In genomic region chr1:55211909-55212308, GRCh38 we compare ENCODE assay signal across 8 cellular contexts. TPM values are rescaled to one million over a fixed set of nuclear protein-coding genes. Genes with fewer than 3 reads are reported as not detected.
A peak's percentile ranks its signal among the peaks of the same experiment; 100 is the strongest.
DNase-seq lines count a peak whose midpoint lies in the region; ATAC-seq and TF ChIP-seq lines count a peak whose summit lies in the region.

No MANE protein-coding gene starts in this region.

- TF ChIP-seq RAD21 in IMR-90 (IDR thresholded peaks at IDR 0.05; ENCODE audit: low read length) = no peak

- CTCF ChIA-PET in IMR-90 (lab: Yijun Ruan, JAX) = interaction anchor here (0.7 kb wide), 1 partner anchor 66 kb away, joined by 3 read pairs; no protein-coding TSS in a partner anchor
- CTCF ChIA-PET in RWPE1 (lab: Yijun Ruan, JAX) = no interaction called here

- in situ Hi-C loops in IMR-90 (cut with MboI; ENCODE audit: low sequenced_read_pairs) = no loop called here

- H3K23ac ChIP-seq in IMR-90 (ENCODE audit: low read depth, low read length) (no peak overlapping the region), trophoblast cell (ENCODE audit: low read length) (no peak overlapping the region)

- H2BK120ac ChIP-seq in IMR-90 (ENCODE audit: low read depth, low read length) (no peak overlapping the region), trophoblast cell (ENCODE audit: insufficient read depth, low read length, poor library complexity) (no peak overlapping the region)

- H3K14ac ChIP-seq in IMR-90 (replicated peaks; ENCODE audit: low read depth, low read length) = no peak overlapping the region
- no peak overlapping the region for H3K14ac ChIP-seq in trophoblast cell (ENCODE audit: low read length)

- H3K27me3 ChIP-seq in IMR-90 (ENCODE audit: control insufficient read depth, insufficient read depth, low read length) (no peaks in the 10 kb centered on the region), stomach (no peaks in the 10 kb centered on the region), trophoblast cell (ENCODE audit: insufficient read depth, low read length) (no peaks in the 10 kb centered on the region)

- H3K9ac ChIP-seq in IMR-90 (ENCODE audit: low read depth, low read length) (no peak overlapping the region), trophoblast cell (ENCODE audit: low read length) (no peak overlapping the region)

- H3K4ac ChIP-seq in IMR-90 (ENCODE audit: low read depth, low read length) (no peak overlapping the region), trophoblast cell (ENCODE audit: low read depth, low read length) (no peak overlapping the region)

- no peak overlapping the region for H4K91ac ChIP-seq in IMR-90 (ENCODE audit: insufficient read depth, low read depth, low read length)
- H4K91ac ChIP-seq in trophoblast cell (ENCODE audit: low read depth, low read length) = no peak overlapping the region

- H3K27ac ChIP-seq in IMR-90 (ENCODE audit: insufficient read depth, low read length) (peak overlapping the region; percentile 29; the same call in 1 of the 2 replicates), stomach (peak overlapping the region in 4 of 5 donors; percentile 31 to 98 (median 95)), RWPE1 (no peak overlapping the region), trophoblast cell (ENCODE audit: low read depth, low read length) (no peak overlapping the region)

- intact Hi-C loops in IMR-90 (cut with micrococcal nuclease) = no loop called here
- intact Hi-C loops in stomach (cut with DNase I; ENCODE audit: low total_unique reads) = no loop called here

- H3K79me2 ChIP-seq in trophoblast cell (ENCODE audit: control insufficient read depth, insufficient read depth, low read length, poor library complexity) = peaks cover 23% of the 10 kb centered on the region

- H4K12ac ChIP-seq in trophoblast cell (ENCODE audit: low read depth, low read length) = no peak overlapping the region

- H3K18ac ChIP-seq in IMR-90 (ENCODE audit: low read depth, low read length) (no peak overlapping the region), trophoblast cell (ENCODE audit: low read length) (no peak overlapping the region)

- no peaks in the 10 kb centered on the region for H3K9me3 Mint-ChIP-seq in activated T-cell treated with anti-CD3 and anti-CD28 coated beads, Interleukin-2, amount 50 U/mL, for 24 hours
- H3K9me3 Mint-ChIP-seq in brain = no peaks in the 10 kb centered on the region

- H3K36me3 ChIP-seq in IMR-90 (ENCODE audit: control insufficient read depth, insufficient read depth, low read length) = no peaks in the 10 kb centered on the region
- H3K36me3 ChIP-seq in stomach = no peaks in the 10 kb centered on the region
- H3K36me3 ChIP-seq in trophoblast cell (ENCODE audit: control insufficient read depth in 1 of 2, insufficient read depth in 2 of 2, low read length in 2 of 2) = peaks cover 0 to under 1% of the 10 kb centered on the region in 2 experiments

- H2AFZ ChIP-seq in IMR-90 (replicated peaks; ENCODE audit: low read length, poor library complexity) = no peak overlapping the region
- no peak overlapping the region for H2AFZ ChIP-seq in trophoblast cell (ENCODE audit: insufficient read depth, low read length, poor library complexity)

- peaks cover 73% of the 10 kb centered on the region for H3K4me1 Mint-ChIP-seq in activated T-cell treated with anti-CD3 and anti-CD28 coated beads, Interleukin-2, amount 50 U/mL, for 24 hours (ENCODE audit: low read depth)
- H3K4me1 Mint-ChIP-seq in brain = peaks cover 82% of the 10 kb centered on the region

- POLR2A ChIA-PET in IMR-90 (lab: Charles Lee; ENCODE audit: unreplicated experiment) = no interaction called here
- POLR2A ChIA-PET in RWPE1 (lab: Yijun Ruan, JAX; ENCODE audit: low non-redundant PET) = no interaction called here

- no peak for TF ChIP-seq EP300 in stomach (IDR thresholded peaks at IDR 0.05)

- H3K4me2 ChIP-seq in IMR-90 (ENCODE audit: low read depth, low read length) (peak overlapping the region; percentile 18; the same call in 1 of the 2 replicates), trophoblast cell (ENCODE audit: low read length) (no peak overlapping the region)

- WGBS in IMR-90 (ENCODE audit: extremely low coverage in 2 of 2, insufficient read length in 1 of 2), 2 experiments = 100% methylated on average over 1 of the region's 3 CpGs; no CpG with 5 or more reads in 1 of the 2 experiments
- WGBS in stomach, 5 donors = 27 to 46% (median 44%) methylated on average over 3 of the region's 3 CpGs
- no CpG with 5 or more reads among the region's 3 CpGs for WGBS in trophoblast cell (ENCODE audit: extremely low coverage, insufficient coverage, insufficient read length)

- dilution Hi-C loops in IMR-90 (cut with HindIII; ENCODE audit: low sequenced_read_pairs, unreplicated experiment) = no loop called here

- H2AK5ac ChIP-seq in IMR-90 (ENCODE audit: low read depth, low read length) (no peak overlapping the region), trophoblast cell (ENCODE audit: low read length) (no peak overlapping the region)

- H3K36me3 Mint-ChIP-seq in activated T-cell treated with anti-CD3 and anti-CD28 coated beads, Interleukin-2, amount 50 U/mL, for 24 hours (ENCODE audit: low read depth) = peaks cover 45% of the 10 kb centered on the region
- peaks cover 12% of the 10 kb centered on the region for H3K36me3 Mint-ChIP-seq in brain

- H3K56ac ChIP-seq in IMR-90 (ENCODE audit: extremely low read depth, insufficient read depth, low read length) = no peak overlapping the region

- H3K4me3 Mint-ChIP-seq in activated T-cell treated with anti-CD3 and anti-CD28 coated beads, Interleukin-2, amount 50 U/mL, for 24 hours = peak overlapping the region; percentile 90
- H3K4me3 Mint-ChIP-seq in brain = peak overlapping the region; percentile 86 to 96 (median 93)

- no TSS peak for BruUV-seq in IMR-90 (replicated peaks; lab: Mats Ljungman, UMichigan)

- TF ChIP-seq CTCF in IMR-90 (conservative IDR thresholded peaks at IDR 0.05; ENCODE audit: low read depth, low read length) (no peak), brain (conservative IDR thresholded peaks at IDR 0.05) (no peak), stomach (IDR thresholded peaks at IDR 0.05) (no peak), RWPE1 (conservative IDR thresholded peaks at IDR 0.05; ENCODE audit: low read depth) (no peak)

- H2BK20ac ChIP-seq in IMR-90 (ENCODE audit: low read depth, low read length) = no peak overlapping the region

- no peak overlapping the region for H2BK12ac ChIP-seq in trophoblast cell (ENCODE audit: low read length)

- peak overlapping the region; percentile 95 for H3K27ac Mint-ChIP-seq in activated T-cell treated with anti-CD3 and anti-CD28 coated beads, Interleukin-2, amount 50 U/mL, for 24 hours
- peak overlapping the region in 4 of 5 experiments; percentile 21 to 99 (median 68) for H3K27ac Mint-ChIP-seq in brain

- no peak for DNase-seq in activated T-cell treated with anti-CD3 and anti-CD28 coated beads, Interleukin-2, amount 50 U/mL, for 24 hours
- DNase-seq in activated T-cell treated with anti-CD3 and anti-CD28 coated beads, Interleukin-2, amount 50 U/mL, for 48 hours = no peak
- DNase-seq in IMR-90 (no peak), stomach (no peak), RWPE1 (ENCODE audit: low spot score) (no peak), trophoblast cell (no peak)

- peaks cover 11% of the 10 kb centered on the region for H3K9me1 ChIP-seq in IMR-90 (ENCODE audit: insufficient read depth, low read length)

- H4K8ac ChIP-seq in IMR-90 (ENCODE audit: low read depth in 2 of 2, low read length in 2 of 2) = no peak overlapping the region
- H4K8ac ChIP-seq in trophoblast cell (ENCODE audit: low read depth, low read length) = no peak overlapping the region

- TF ChIP-seq POLR2A in IMR-90 (IDR thresholded peaks at IDR 0.05; ENCODE audit: low read depth, low read length) (no peak), stomach (IDR thresholded peaks at IDR 0.05) (no peak)

- no peaks in the 10 kb centered on the region for H3K27me3 Mint-ChIP-seq in activated T-cell treated with anti-CD3 and anti-CD28 coated beads, Interleukin-2, amount 50 U/mL, for 24 hours
- H3K27me3 Mint-ChIP-seq in brain = peaks cover 15% of the 10 kb centered on the region

- H2BK15ac ChIP-seq in IMR-90 (ENCODE audit: low read depth, low read length) = no peak overlapping the region

- H3K79me1 ChIP-seq in IMR-90 (ENCODE audit: low read depth in 1 of 2, low read length in 2 of 2) (peaks cover 23 to 63% of the 10 kb centered on the region in 2 experiments), trophoblast cell (ENCODE audit: low read length) (peaks cover 21% of the 10 kb centered on the region)

- H2AK9ac ChIP-seq in IMR-90 (replicated peaks; ENCODE audit: low read depth, low read length, poor library complexity) = no peak overlapping the region

- H3K4me1 ChIP-seq in IMR-90 (ENCODE audit: control insufficient read depth, insufficient read depth, low read length) (peaks cover 10% of the 10 kb centered on the region), stomach (peaks cover 28 to 85% (median 60%) of the 10 kb centered on the region in 4 donors), trophoblast cell (ENCODE audit: control insufficient read depth in 1 of 2, insufficient read depth in 2 of 2, low read length in 2 of 2) (peaks cover 0 to 9% of the 10 kb centered on the region in 2 experiments)

- no peak overlapping the region for H4K5ac ChIP-seq in IMR-90 (ENCODE audit: low read depth, low read length)

- ATAC-seq in IMR-90 (ENCODE audit: low read depth) (no peak), GM19328 (IDR thresholded peaks at IDR 0.05; ENCODE audit: unreplicated experiment) (no peak)

- no peaks in the 10 kb centered on the region for H3K9me3 ChIP-seq in IMR-90 (ENCODE audit: control insufficient read depth, insufficient read depth, low read length)
- H3K9me3 ChIP-seq in stomach = no peaks in the 10 kb centered on the region
- no peaks in the 10 kb centered on the region for H3K9me3 ChIP-seq in trophoblast cell (ENCODE audit: insufficient read depth, low read depth, low read length)

- no peak overlapping the region for H3K4me3 ChIP-seq in IMR-90 (ENCODE audit: insufficient read depth, low read depth, low read length)
- peak overlapping the region; percentile 75 to 87 (median 82) for H3K4me3 ChIP-seq in stomach
- H3K4me3 ChIP-seq in trophoblast cell (ENCODE audit: low read depth, low read length) = no peak overlapping the region

- H2BK5ac ChIP-seq in IMR-90 (ENCODE audit: low read depth, low read length, poor library complexity, severe bottlenecking) (no peak overlapping the region), trophoblast cell (ENCODE audit: low read depth, low read length, poor library complexity) (no peak overlapping the region)

- H4K20me1 ChIP-seq in IMR-90 (ENCODE audit: insufficient read depth, low read length) = peaks cover 26% of the 10 kb centered on the region

TF ChIP-seq in IMR-90, 13 proteins besides CTCF, POLR2A, EP300 and RAD21 (continues in another document):
- TF ChIP-seq FOS (IDR thresholded peaks at IDR 0.05; ENCODE audit: low read depth, low read length) = no peak

RNA-seq across cellular contexts. Expression of gene USP24, which starts 3.3 kb away (rescaled TPM):
- total RNA-seq in IMR-90 (2012; rRNA removed) (34.7 and 36.7 TPM in 2 replicates), stomach (100 to 1,000 TPM in 1 of 5 donors, 10 to 100 TPM in 4; 15.9 to 114 (median 40.6) TPM)
- polyA plus RNA-seq in IMR-90 (2012; rRNA removed) (6.4 and 8.4 TPM in 2 replicates), brain (ENCODE audit: insufficient read depth, low read depth, low replicate concordance) (6.6 TPM), stomach (1 to 10 TPM; 5.5 to 7.1 (median 6.0) TPM)
- polyA plus RNA-seq in IMR-90 (2012; cell fraction: cytosol; rRNA removed) = 1.7 and 3.6 TPM in 2 replicates
- polyA plus RNA-seq in IMR-90 (2012; cell fraction: nucleus; rRNA removed; ENCODE audit: low replicate concordance) = 4.9 and 29.1 TPM in 2 replicates
- polyA plus RNA-seq in trophoblast cell (2013) = 14.7 and 15.2 TPM in 2 replicates

Comparison
In these comparisons a context has a peak if more than half of its experiments do, and no peak if none do; other contexts are left out.
1. H3K27ac ChIP-seq: peak in IMR-90 (single experiment) and stomach (4 of 5); none in RWPE1 (single experiment) and trophoblast cell (single experiment).
2. H3K4me3 ChIP-seq: peak in stomach (4 of 4); none in IMR-90 (single experiment) and trophoblast cell (single experiment).